ENCODE assay signal across 11 cellular contexts in the genomic region with DNA sequence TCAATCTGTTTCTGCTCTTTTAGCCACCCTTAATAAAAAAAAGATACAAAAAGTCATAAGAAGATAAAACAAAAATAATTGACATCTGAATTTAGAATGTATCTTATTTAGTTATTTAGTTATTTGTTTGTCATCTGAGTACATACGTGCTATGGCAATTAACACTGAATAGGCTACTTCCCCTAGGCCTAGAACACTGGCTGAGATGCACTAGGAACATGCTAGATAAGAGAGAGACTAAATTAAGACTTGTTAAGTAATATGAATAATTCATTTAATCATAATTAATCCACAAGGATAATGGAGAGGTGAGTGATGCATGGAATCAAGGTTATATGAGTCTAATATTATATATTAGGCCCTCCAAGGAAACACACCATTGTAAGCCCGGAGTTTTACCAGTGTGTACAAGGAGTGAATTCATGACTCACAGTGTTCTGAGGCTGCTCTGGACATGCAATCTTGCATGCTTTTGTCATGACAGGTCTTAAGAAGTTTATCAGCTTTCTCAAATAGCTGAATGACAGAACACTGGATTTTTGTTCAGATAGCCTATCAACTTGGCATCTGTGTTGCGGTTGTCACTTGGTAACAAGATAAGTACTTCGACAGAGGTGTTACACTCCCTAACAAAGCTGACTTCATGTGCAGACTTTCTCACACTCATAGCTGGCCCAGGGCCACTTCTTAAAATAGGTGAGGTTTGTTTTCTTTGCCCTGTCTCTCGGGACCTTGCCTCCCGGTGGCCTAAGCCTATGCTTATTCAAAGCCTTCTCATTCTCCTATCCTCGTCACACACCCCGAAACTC. TPM values are rescaled to one million over a fixed set of nuclear protein-coding genes. Genes with fewer than 3 reads are reported as not detected.
DNase-seq lines count a peak whose midpoint lies in the region; ATAC-seq and TF ChIP-seq lines count a peak whose summit lies in the region.
"Had no signal": no experiment of that assay in that cellular context is flagged by ENCODE, and none has a peak within 500 bp of the region (broad histone marks: within the 10 kb centered on the region; RNA-seq: fewer than 3 reads in every experiment).

No MANE protein-coding gene starts in this region.

- no peaks in the 10 kb centered on the region for H3K4me1 ChIP-seq in gastroesophageal sphincter
- peaks cover 5% of the 10 kb centered on the region for H3K4me1 ChIP-seq in smooth muscle cell (ENCODE audit: low read depth)

- peak overlapping the region; percentile 62 for H3K4me2 ChIP-seq in smooth muscle cell

- H3K79me2 ChIP-seq in smooth muscle cell (ENCODE audit: low read depth) = no peaks in the 10 kb centered on the region

- WGBS in gastroesophageal sphincter (ENCODE audit: low coverage in 1 of 2), 2 donors = 40 to 46% methylated on average over 8 of the region's 8 CpGs
- 21% methylated on average over 8 of the region's 8 CpGs for WGBS in smooth muscle cell (ENCODE audit: low lambda C conversion rate)

- no peak overlapping the region for H2AFZ ChIP-seq in smooth muscle cell (ENCODE audit: low read depth)

- H3F3A ChIP-seq in smooth muscle cell (ENCODE audit: low read depth) = no peaks in the 10 kb centered on the region

- no peaks in the 10 kb centered on the region for H3K27me3 ChIP-seq in gastroesophageal sphincter
- no peaks in the 10 kb centered on the region for H3K27me3 ChIP-seq in smooth muscle cell (ENCODE audit: low read depth)

- TF ChIP-seq EP300 in gastroesophageal sphincter (IDR thresholded peaks at IDR 0.05) = no peak

- no peak for TF ChIP-seq POLR2A in gastroesophageal sphincter (IDR thresholded peaks at IDR 0.05)

- H3K4me3 ChIP-seq in gastroesophageal sphincter = no peak overlapping the region
- no peak overlapping the region for H3K4me3 ChIP-seq in smooth muscle cell

- ATAC-seq in GM18868 (IDR thresholded peaks at IDR 0.05; ENCODE audit: unreplicated experiment) (peak; percentile 60), SK-N-SH treated with all-trans-retinoic acid at 6 μM for 48 hours (peak; percentile 86), gastroesophageal sphincter (peak; percentile 34), GM21529 (IDR thresholded peaks at IDR 0.05; ENCODE audit: unreplicated experiment) (no peak)

- no peak for TF ChIP-seq CTCF in gastroesophageal sphincter (IDR thresholded peaks at IDR 0.05)
- TF ChIP-seq CTCF in smooth muscle cell (IDR thresholded peaks at IDR 0.05; ENCODE audit: borderline replicate concordance, insufficient read depth, poor library complexity, severe bottlenecking) = no peak

- H3K9me3 ChIP-seq in gastroesophageal sphincter (no peaks in the 10 kb centered on the region), smooth muscle cell (replicated peaks; ENCODE audit: low read depth) (no peaks in the 10 kb centered on the region)

- H3K36me3 ChIP-seq in gastroesophageal sphincter = no peaks in the 10 kb centered on the region
- no peaks in the 10 kb centered on the region for H3K36me3 ChIP-seq in smooth muscle cell (ENCODE audit: low read depth)

- no peak overlapping the region for H3K27ac ChIP-seq in gastroesophageal sphincter
- H3K27ac ChIP-seq in smooth muscle cell (ENCODE audit: low read depth) = peak overlapping the region; percentile 90

- DNase-seq in smooth muscle cell (lab: John Stamatoyannopoulos, UW; ENCODE audit: unreplicated experiment) (no peak), COR-L47 (lab: John Stamatoyannopoulos, UW) (no peak), GDM1 (lab: John Stamatoyannopoulos, UW) (no peak), NCI-H2196 treated with DMSO at 0.1 percent for 48 hours (lab: John Stamatoyannopoulos, UW; ENCODE audit: unreplicated experiment) (no peak)
- DNase-seq: glutamatergic neuron, NCI-H1417, T-helper 1 cell had no signal

- peak overlapping the region; percentile 54 for H3K9ac ChIP-seq in smooth muscle cell (ENCODE audit: low read depth)

- H4K20me1 ChIP-seq in smooth muscle cell (ENCODE audit: low read depth) = no peaks in the 10 kb centered on the region

TF ChIP-seq in SK-N-SH treated with all-trans-retinoic acid at 6 μM for 48 hours, 23 proteins besides CTCF, POLR2A, EP300 and RAD21:
- no peak for TF ChIP-seq CSDC2 (CRISPR knock-in tag; IDR thresholded peaks at IDR 0.05)
- TF ChIP-seq BACH2 (CRISPR knock-in tag; IDR thresholded peaks at IDR 0.05; ENCODE audit: borderline replicate concordance) = no peak
- TF ChIP-seq ESRRG (CRISPR knock-in tag; IDR thresholded peaks at IDR 0.05) = no peak
- TF ChIP-seq ZNF70 (CRISPR knock-in tag; IDR thresholded peaks at IDR 0.05) = no peak
- TF ChIP-seq, protein P1, sequence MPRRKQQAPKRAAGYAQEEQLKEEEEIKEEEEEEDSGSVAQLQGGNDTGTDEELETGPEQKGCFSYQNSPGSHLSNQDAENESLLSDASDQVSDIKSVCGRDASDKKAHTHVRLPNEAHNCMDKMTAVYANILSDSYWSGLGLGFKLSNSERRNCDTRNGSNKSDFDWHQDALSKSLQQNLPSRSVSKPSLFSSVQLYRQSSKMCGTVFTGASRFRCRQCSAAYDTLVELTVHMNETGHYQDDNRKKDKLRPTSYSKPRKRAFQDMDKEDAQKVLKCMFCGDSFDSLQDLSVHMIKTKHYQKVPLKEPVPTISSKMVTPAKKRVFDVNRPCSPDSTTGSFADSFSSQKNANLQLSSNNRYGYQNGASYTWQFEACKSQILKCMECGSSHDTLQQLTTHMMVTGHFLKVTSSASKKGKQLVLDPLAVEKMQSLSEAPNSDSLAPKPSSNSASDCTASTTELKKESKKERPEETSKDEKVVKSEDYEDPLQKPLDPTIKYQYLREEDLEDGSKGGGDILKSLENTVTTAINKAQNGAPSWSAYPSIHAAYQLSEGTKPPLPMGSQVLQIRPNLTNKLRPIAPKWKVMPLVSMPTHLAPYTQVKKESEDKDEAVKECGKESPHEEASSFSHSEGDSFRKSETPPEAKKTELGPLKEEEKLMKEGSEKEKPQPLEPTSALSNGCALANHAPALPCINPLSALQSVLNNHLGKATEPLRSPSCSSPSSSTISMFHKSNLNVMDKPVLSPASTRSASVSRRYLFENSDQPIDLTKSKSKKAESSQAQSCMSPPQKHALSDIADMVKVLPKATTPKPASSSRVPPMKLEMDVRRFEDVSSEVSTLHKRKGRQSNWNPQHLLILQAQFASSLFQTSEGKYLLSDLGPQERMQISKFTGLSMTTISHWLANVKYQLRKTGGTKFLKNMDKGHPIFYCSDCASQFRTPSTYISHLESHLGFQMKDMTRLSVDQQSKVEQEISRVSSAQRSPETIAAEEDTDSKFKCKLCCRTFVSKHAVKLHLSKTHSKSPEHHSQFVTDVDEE (CRISPR knock-in tag; IDR thresholded peaks at IDR 0.05) = no peak
- no peak for TF ChIP-seq PPARA (CRISPR knock-in tag; IDR thresholded peaks at IDR 0.05; ENCODE audit: borderline replicate concordance)
- TF ChIP-seq RARB (CRISPR knock-in tag; IDR thresholded peaks at IDR 0.05) = no peak
- TF ChIP-seq SNAI2 (CRISPR knock-in tag; IDR thresholded peaks at IDR 0.05) = no peak
- TF ChIP-seq ZC3H10 (CRISPR knock-in tag; IDR thresholded peaks at IDR 0.05) = no peak
- no peak for TF ChIP-seq OSR1 (CRISPR knock-in tag; IDR thresholded peaks at IDR 0.05)
- TF ChIP-seq, protein P2, sequence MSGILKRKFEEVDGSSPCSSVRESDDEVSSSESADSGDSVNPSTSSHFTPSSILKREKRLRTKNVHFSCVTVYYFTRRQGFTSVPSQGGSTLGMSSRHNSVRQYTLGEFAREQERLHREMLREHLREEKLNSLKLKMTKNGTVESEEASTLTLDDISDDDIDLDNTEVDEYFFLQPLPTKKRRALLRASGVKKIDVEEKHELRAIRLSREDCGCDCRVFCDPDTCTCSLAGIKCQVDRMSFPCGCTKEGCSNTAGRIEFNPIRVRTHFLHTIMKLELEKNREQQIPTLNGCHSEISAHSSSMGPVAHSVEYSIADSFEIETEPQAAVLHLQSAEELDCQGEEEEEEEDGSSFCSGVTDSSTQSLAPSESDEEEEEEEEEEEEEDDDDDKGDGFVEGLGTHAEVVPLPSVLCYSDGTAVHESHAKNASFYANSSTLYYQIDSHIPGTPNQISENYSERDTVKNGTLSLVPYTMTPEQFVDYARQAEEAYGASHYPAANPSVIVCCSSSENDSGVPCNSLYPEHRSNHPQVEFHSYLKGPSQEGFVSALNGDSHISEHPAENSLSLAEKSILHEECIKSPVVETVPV (CRISPR knock-in tag; IDR thresholded peaks at IDR 0.05) = no peak
- TF ChIP-seq TCF4 (CRISPR knock-in tag; IDR thresholded peaks at IDR 0.05; ENCODE audit: borderline replicate concordance) = no peak
- no peak for TF ChIP-seq ZNF565 (CRISPR knock-in tag; conservative IDR thresholded peaks at IDR 0.05; ENCODE audit: low read depth)
- no peak for TF ChIP-seq ISL1 (CRISPR knock-in tag; IDR thresholded peaks at IDR 0.05)
- no peak for TF ChIP-seq ARNTL (CRISPR knock-in tag; IDR thresholded peaks at IDR 0.05; ENCODE audit: borderline replicate concordance, low read depth)

RNA-seq across cellular contexts. Expression of a gene that starts 5.0 kb away (rescaled TPM):
- 10 to 100 TPM in 1 of 4 donors, 1 to 10 TPM in 3; 1.2 to 14.5 (median 3.0) TPM for total RNA-seq in gastroesophageal sphincter
- total RNA-seq in smooth muscle cell = 26.8 and 29.8 TPM in 2 replicates
- polyA plus RNA-seq in smooth muscle cell = 8.9 and 15.5 TPM in 2 replicates

RNA-seq across cellular contexts. Expression of a gene that starts 25.2 kb away (rescaled TPM):
- total RNA-seq in gastroesophageal sphincter = 1 to 10 TPM in 1 of 4 donors, not detected in 3; 2.0 TPM
- 0.31 TPM in 1 of 2 replicates, not detected in the other for total RNA-seq in smooth muscle cell
- polyA plus RNA-seq in smooth muscle cell = not detected in 2 replicates
